ENCODE assay signal across 13 cellular contexts in genomic region chr19:46365561-46365960, GRCh38. TPM values are rescaled to one million over a fixed set of nuclear protein-coding genes. Genes with fewer than 3 reads are reported as not detected.
"Had no signal": no experiment of that assay in that cellular context is flagged by ENCODE, and none has a peak within 500 bp of the region (broad histone marks: within the 10 kb centered on the region; RNA-seq: fewer than 3 reads in every experiment).

No MANE protein-coding gene starts in this region.

- H3K27ac ChIP-seq: ovary, stomach, thoracic aorta had no signal

- H3K9me3 ChIP-seq: ovary, stomach, thoracic aorta had no signal

- H3K9me3 Mint-ChIP-seq: activated naive CD4-positive, alpha-beta T cell treated with anti-CD3 and anti-CD28 coated beads for 36 hours; central memory CD8-positive, alpha-beta T cell; immature natural killer cell; nephron had no signal

- H3K4me3 Mint-ChIP-seq: activated CD4-positive, alpha-beta T cell treated with anti-CD3 and anti-CD28 coated beads for 36 hours; activated naive CD4-positive, alpha-beta T cell treated with anti-CD3 and anti-CD28 coated beads for 36 hours; central memory CD8-positive, alpha-beta T cell; nephron had no signal

- ATAC-seq: activated CD4-positive, alpha-beta T cell treated with anti-CD3 and anti-CD28 coated beads for 36 hours; left colon had no signal

- H3K27me3 ChIP-seq: ovary, stomach had no signal

- H3K27ac Mint-ChIP-seq: activated CD4-positive, alpha-beta T cell treated with anti-CD3 and anti-CD28 coated beads for 36 hours; activated naive CD4-positive, alpha-beta T cell treated with anti-CD3 and anti-CD28 coated beads for 36 hours had no signal

- H3K27me3 Mint-ChIP-seq: activated CD4-positive, alpha-beta T cell treated with anti-CD3 and anti-CD28 coated beads for 36 hours; central memory CD8-positive, alpha-beta T cell had no signal

- DNase-seq: activated CD4-positive, alpha-beta T cell treated with anti-CD3 and anti-CD28 coated beads for 36 hours; activated CD8-positive, alpha-beta memory T cell treated with anti-CD3 and anti-CD28 coated beads for 24 hours; activated naive CD4-positive, alpha-beta T cell treated with anti-CD3 and anti-CD28 coated beads for 36 hours; immature natural killer cell; left colon; ovary; stimulated activated CD4-positive, alpha-beta T cell treated with anti-CD3 and anti-CD28 coated beads, Interleukin-4, amount 100 ng/mL, for 24 hours; stomach; T-helper 9 cell had no signal

RNA-seq across cellular contexts. Expression of gene CCDC8, which starts 47.8 kb away (rescaled TPM):
- total RNA-seq: activated CD4-positive, alpha-beta T cell treated with anti-CD3 and anti-CD28 coated beads for 36 hours; activated naive CD4-positive, alpha-beta T cell treated with anti-CD3 and anti-CD28 coated beads for 36 hours; mononuclear cell had no signal
- polyA plus RNA-seq: immature natural killer cell had no signal
